Comparison of ENCODE assay signal across 10 cellular contexts in the genomic region with DNA sequence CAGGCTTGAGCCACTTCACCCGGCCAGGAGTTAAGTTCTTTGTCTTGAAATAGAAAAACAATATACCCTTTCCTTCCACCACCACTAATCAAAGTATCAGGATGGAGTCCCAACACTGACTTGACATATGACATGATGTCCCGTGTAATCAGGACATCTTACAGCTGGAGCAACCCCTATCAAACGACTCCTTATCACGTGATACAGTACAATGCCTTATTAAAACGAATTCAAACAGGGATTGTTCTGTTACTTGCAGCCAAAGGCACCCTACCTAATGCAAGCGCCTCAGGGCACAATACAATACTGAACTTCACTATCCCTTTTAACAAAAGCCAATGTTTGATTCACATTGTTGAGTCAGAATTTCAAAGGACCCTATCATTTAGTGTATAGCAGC.
"Had no signal": no experiment of that assay in that cellular context is flagged by ENCODE, and none has a peak within 500 bp of the region (broad histone marks: within the 10 kb centered on the region; RNA-seq: fewer than 3 reads in every experiment).

No MANE protein-coding gene starts in this region.

- H3K4me2 ChIP-seq: GM23338, KMS-11 had no signal

- H3K4me3 Mint-ChIP-seq: GM23338, H9, HFFc6 had no signal

- H3K27ac Mint-ChIP-seq: GM23338, H9, HFFc6 had no signal

- FAIRE-seq: H1, H54 had no signal

- H3K9ac ChIP-seq: KMS-11 had no signal

- ATAC-seq: GM23338, HCT116 had no signal

- H3K9me3 Mint-ChIP-seq: GM23338, H9, HFFc6 had no signal

- H2AFZ ChIP-seq: GM23338 had no signal

- H3K4me3 ChIP-seq: GM23338 had no signal

- DNase-seq: H9, HFFc6, IMR-90, KBM-7 had no signal

- H3K27ac ChIP-seq: HL-60, KMS-11 had no signal
